Comparison of ENCODE assay signal across 1 cellular context in genomic region chr11:64865286-64866172, GRCh38.
TF ChIP-seq lines count a peak whose summit lies in the region.

No MANE protein-coding gene starts in this region.

TF ChIP-seq in H1, 55 proteins besides CTCF, POLR2A, EP300 and RAD21:
- TF ChIP-seq RNF2 (IDR thresholded peaks at IDR 0.05; ENCODE audit: borderline replicate concordance, low read depth, low read length, missing control alignments, poor library complexity, severe bottlenecking) (no peak), BCL11A (IDR thresholded peaks at IDR 0.05; ENCODE audit: low read depth in 2 of 2, low read length in 2 of 2) (no peak), HDAC2 (IDR thresholded peaks at IDR 0.05; ENCODE audit: borderline replicate concordance in 1 of 2, low read depth in 2 of 2, low read length in 2 of 2) (no peak), TCF12 (IDR thresholded peaks at IDR 0.05; ENCODE audit: low read depth, low read length) (no peak), BACH1 (IDR thresholded peaks at IDR 0.05; ENCODE audit: low read length) (no peak), SP4 (IDR thresholded peaks at IDR 0.05; ENCODE audit: low read length) (no peak), GABPA (IDR thresholded peaks at IDR 0.05; ENCODE audit: borderline replicate concordance, insufficient read depth, low read length) (no peak), SIX5 (IDR thresholded peaks at IDR 0.05; ENCODE audit: low read depth, low read length) (no peak), YY1 (IDR thresholded peaks at IDR 0.05; ENCODE audit: low read depth, low read length) (no peak), RXRA (IDR thresholded peaks at IDR 0.05; ENCODE audit: insufficient read depth, low read depth, low read length) (no peak), FOSL1 (IDR thresholded peaks at IDR 0.05; ENCODE audit: insufficient read depth, low read depth, low read length) (no peak), MAFK (IDR thresholded peaks at IDR 0.05; ENCODE audit: low read depth, low read length) (no peak), NANOG (IDR thresholded peaks at IDR 0.05; ENCODE audit: insufficient read depth, low read depth, low read length, poor library complexity, severe bottlenecking) (no peak), SRF (IDR thresholded peaks at IDR 0.05; ENCODE audit: low read depth, low read length) (no peak), JUN (IDR thresholded peaks at IDR 0.05; ENCODE audit: low read depth, low read length) (no peak), TBP (IDR thresholded peaks at IDR 0.05; ENCODE audit: low read depth, low read length) (no peak), ASH2L (IDR thresholded peaks at IDR 0.05; ENCODE audit: low read length) (no peak), USF2 (IDR thresholded peaks at IDR 0.05; ENCODE audit: low read length) (no peak)
- TF ChIP-seq, protein P1, sequence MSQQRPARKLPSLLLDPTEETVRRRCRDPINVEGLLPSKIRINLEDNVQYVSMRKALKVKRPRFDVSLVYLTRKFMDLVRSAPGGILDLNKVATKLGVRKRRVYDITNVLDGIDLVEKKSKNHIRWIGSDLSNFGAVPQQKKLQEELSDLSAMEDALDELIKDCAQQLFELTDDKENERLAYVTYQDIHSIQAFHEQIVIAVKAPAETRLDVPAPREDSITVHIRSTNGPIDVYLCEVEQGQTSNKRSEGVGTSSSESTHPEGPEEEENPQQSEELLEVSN (IDR thresholded peaks at IDR 0.05) = no peak
- TF ChIP-seq, protein P2, sequence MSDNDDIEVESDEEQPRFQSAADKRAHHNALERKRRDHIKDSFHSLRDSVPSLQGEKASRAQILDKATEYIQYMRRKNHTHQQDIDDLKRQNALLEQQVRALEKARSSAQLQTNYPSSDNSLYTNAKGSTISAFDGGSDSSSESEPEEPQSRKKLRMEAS (IDR thresholded peaks at IDR 0.05) = no peak
